8 cellular contexts compared by ENCODE assay signal in genomic region chr14:33950320-33951182, GRCh38. TPM values are rescaled to one million over a fixed set of nuclear protein-coding genes. Genes with fewer than 3 reads are reported as not detected.
A peak's percentile ranks its signal among the peaks of the same experiment; 100 is the strongest.
DNase-seq lines count a peak whose midpoint lies in the region; ATAC-seq and TF ChIP-seq lines count a peak whose summit lies in the region.

TSS of gene EGLN3 (minus strand) at chr14:33951074. CDS start at chr14:33950752, 322 bp downstream.

- peak; percentile 83 for ATAC-seq in GM21423 (IDR thresholded peaks at IDR 0.05; ENCODE audit: unreplicated experiment)
- peak; percentile 94 for ATAC-seq in activated naive CD8-positive, alpha-beta T cell treated with anti-CD3 and anti-CD28 coated beads, Interleukin-2, amount 50 U/mL, for 24 hours

- DNase-seq in DMS53 treated with DMSO at 0.1 percent for 48 hours (lab: John Stamatoyannopoulos, UW; ENCODE audit: unreplicated experiment) (peak; percentile 64), SJCRH30 (peak; percentile 92 to 94), cardiac septum (ENCODE audit: low spot score) (peak; percentile 95), osteocyte (ENCODE audit: extremely low spot score, unreplicated experiment) (peak; percentile 90)
- peak; percentile 78 for DNase-seq in activated naive CD8-positive, alpha-beta T cell treated with anti-CD3 and anti-CD28 coated beads, Interleukin-2, amount 50 U/mL, for 24 hours

- H3K9me3 ChIP-seq in HUES64 (ENCODE audit: insufficient read depth, low read depth, low read length) (no peaks in the 10 kb centered on the region), SJCRH30 (replicated peaks) (no peaks in the 10 kb centered on the region)

- peaks cover 7% of the 10 kb centered on the region; the same call in 1 of the 2 replicates for H3K36me3 ChIP-seq in HUES64 (ENCODE audit: insufficient read depth, low read length)
- no peaks in the 10 kb centered on the region; the same call in none of the 2 replicates for H3K36me3 ChIP-seq in SJCRH30
- H3K36me3 ChIP-seq in urinary bladder (ENCODE audit: insufficient read depth) = no peaks in the 10 kb centered on the region

- peaks cover 30% of the 10 kb centered on the region for H3K4me1 Mint-ChIP-seq in activated naive CD8-positive, alpha-beta T cell treated with anti-CD3 and anti-CD28 coated beads, Interleukin-2, amount 50 U/mL, for 24 hours
- H3K4me1 Mint-ChIP-seq in osteocyte (ENCODE audit: unreplicated experiment) = peaks cover 19% of the 10 kb centered on the region

- H3K4me3 ChIP-seq in HUES64 (ENCODE audit: low read length) = peak within 1 kb of the TSS; percentile 78
- peak within 1 kb of the TSS; percentile 67 for H3K4me3 ChIP-seq in SJCRH30
- H3K4me3 ChIP-seq in urinary bladder (ENCODE audit: low read depth, low read length) = peak within 1 kb of the TSS; percentile 57

- no peak for TF ChIP-seq CTCF in osteocyte (IDR thresholded peaks at IDR 0.05)

- peaks cover 35% of the 10 kb centered on the region for H3K4me1 ChIP-seq in HUES64 (ENCODE audit: insufficient read depth, low read length)
- peaks cover 20% of the 10 kb centered on the region for H3K4me1 ChIP-seq in SJCRH30
- no peaks in the 10 kb centered on the region for H3K4me1 ChIP-seq in urinary bladder (ENCODE audit: insufficient read depth)

- H3K27ac Mint-ChIP-seq in activated naive CD8-positive, alpha-beta T cell treated with anti-CD3 and anti-CD28 coated beads, Interleukin-2, amount 50 U/mL, for 24 hours = no peak within 1 kb of the TSS
- H3K27ac Mint-ChIP-seq in osteocyte (ENCODE audit: unreplicated experiment) = no peak within 1 kb of the TSS

- H3K27me3 Mint-ChIP-seq in activated naive CD8-positive, alpha-beta T cell treated with anti-CD3 and anti-CD28 coated beads, Interleukin-2, amount 50 U/mL, for 24 hours = peaks cover 51% of the 10 kb centered on the region
- H3K27me3 Mint-ChIP-seq in osteocyte (ENCODE audit: unreplicated experiment) = peaks cover 67% of the 10 kb centered on the region

- peak within 1 kb of the TSS; percentile 73 for H3K9ac ChIP-seq in HUES64 (ENCODE audit: low read depth, low read length)

- WGBS in HUES64 = under 1% methylated on average over 91 of the region's 91 CpGs
- WGBS in urinary bladder = under 1% methylated on average over 91 of the region's 91 CpGs

- H3K27me3 ChIP-seq in HUES64 (ENCODE audit: insufficient read depth, low read length) (peaks cover 15% of the 10 kb centered on the region), SJCRH30 (no peaks in the 10 kb centered on the region)

- H3K27ac ChIP-seq in HUES64 (ENCODE audit: low read depth, low read length) = peak within 1 kb of the TSS; percentile 56
- peak within 1 kb of the TSS; percentile 40 for H3K27ac ChIP-seq in SJCRH30
- peak within 1 kb of the TSS; percentile 55 for H3K27ac ChIP-seq in urinary bladder (ENCODE audit: low read depth)

- H3K36me3 Mint-ChIP-seq in activated naive CD8-positive, alpha-beta T cell treated with anti-CD3 and anti-CD28 coated beads, Interleukin-2, amount 50 U/mL, for 24 hours (ENCODE audit: low read depth) = no peaks in the 10 kb centered on the region
- no peaks in the 10 kb centered on the region for H3K36me3 Mint-ChIP-seq in osteocyte (ENCODE audit: unreplicated experiment)

- peak within 1 kb of the TSS; percentile 81 for H3K4me3 Mint-ChIP-seq in activated naive CD8-positive, alpha-beta T cell treated with anti-CD3 and anti-CD28 coated beads, Interleukin-2, amount 50 U/mL, for 24 hours
- peak within 1 kb of the TSS; percentile 88 for H3K4me3 Mint-ChIP-seq in osteocyte (ENCODE audit: unreplicated experiment)

- intact Hi-C loops in cardiac septum (cut with DNase I) = loop anchor here (5.0 kb wide), 2 partner anchors 112 to 132 kb away; no protein-coding TSS in a partner anchor

- no peaks in the 10 kb centered on the region for H3K9me3 Mint-ChIP-seq in activated naive CD8-positive, alpha-beta T cell treated with anti-CD3 and anti-CD28 coated beads, Interleukin-2, amount 50 U/mL, for 24 hours
- no peaks in the 10 kb centered on the region for H3K9me3 Mint-ChIP-seq in osteocyte (ENCODE audit: unreplicated experiment)

RNA-seq across cellular contexts. Expression of gene EGLN3, which starts in this region (rescaled TPM):
- 19.5 TPM for polyA plus RNA-seq in HUES64 (2013, experiment 1 of 2)
- 18.1 TPM for polyA plus RNA-seq in HUES64 (2013, experiment 2 of 2)
- total RNA-seq in SJCRH30 (2014; rRNA removed; shearing (Covaris generic)) = 34.5 and 38.4 TPM in 2 replicates
- total RNA-seq in cardiac septum = 326 TPM
- total RNA-seq in osteocyte = 0.37 and 0.38 TPM in 2 replicates
- total RNA-seq in urinary bladder = 54.6 TPM
- 65.8 TPM for polyA plus RNA-seq in urinary bladder

Comparison
In these comparisons a context has a peak if more than half of its experiments do, and no peak if none do; other contexts are left out.
1. Peak in every context shown above with its lines: DNase-seq, ATAC-seq, H3K4me3 ChIP-seq and H3K27ac ChIP-seq.
2. RNA of gene EGLN3 (total RNA-seq): 326 TPM in cardiac septum (single experiment), 54.6 TPM in urinary bladder (single experiment) and 34.5 to 38.4 TPM in SJCRH30; 0.37 to 0.38 TPM in osteocyte; every median in the first group is over 10 times any median in the second.
3. Peak in DNase-seq in osteocyte; RNA of the gene not detected or under 1 TPM.